22 cellular contexts compared by ENCODE assay signal in the genomic region with DNA sequence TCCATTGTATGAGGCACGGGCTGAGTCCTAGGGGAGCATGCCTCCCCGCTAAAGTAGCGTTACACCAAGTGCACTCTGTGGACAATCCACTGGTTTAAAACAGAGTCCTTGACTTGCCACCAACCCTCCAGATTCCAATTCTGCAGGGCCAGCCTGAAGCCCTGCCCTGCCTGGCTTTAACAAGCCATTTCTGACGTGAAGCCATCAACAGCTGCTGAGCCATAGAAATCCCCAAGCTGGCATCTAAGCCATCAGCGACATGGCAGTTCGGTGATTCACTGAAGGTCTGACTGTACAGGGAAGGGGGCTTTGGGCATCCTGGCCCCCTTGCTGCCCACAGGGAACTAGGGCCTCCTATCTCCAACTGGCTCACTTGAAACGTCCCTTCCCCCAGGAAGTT.
"Had no signal": no experiment of that assay in that cellular context is flagged by ENCODE, and none has a peak within 500 bp of the region (broad histone marks: within the 10 kb centered on the region; RNA-seq: fewer than 3 reads in every experiment).

No MANE protein-coding gene starts in this region.

- H3K27ac ChIP-seq: hepatocyte, ovary, suprapubic skin, thyroid gland, upper lobe of left lung, vagina had no signal

- DNase-seq: dermis blood vessel endothelial cell; foreskin melanocyte; head of caudate nucleus; kidney; left colon; left ventricle myocardium superior; mesendoderm; naive thymus-derived CD8-positive, alpha-beta T cell; nucleus accumbens; ovary; right cardiac atrium; stimulated activated CD4-positive, alpha-beta T cell treated with anti-CD3 and anti-CD28 coated beads, Interleukin-4, amount 100 ng/mL, for 1 hour; stimulated activated CD8-positive, alpha-beta memory T cell treated with anti-CD3 and anti-CD28 coated beads, Interleukin-4, amount 100 ng/mL, for 48 hours; stimulated activated naive CD8-positive, alpha-beta T cell treated with anti-CD3 and anti-CD28 coated beads, Interleukin-15, Interleukin-2, amounts not matched to agents 100 U/mL and 50 U/mL, for 24 hours; thyroid gland; upper lobe of left lung had no signal

- H3K4me2 ChIP-seq: hepatocyte, smooth muscle cell had no signal

- H3K79me2 ChIP-seq: hepatocyte had no signal

- H3K4me3 ChIP-seq: hepatocyte, lung, ovary, smooth muscle cell, suprapubic skin, thyroid gland, upper lobe of left lung, vagina had no signal

- H3K4me1 ChIP-seq: thyroid gland had no signal

- H3K27me3 ChIP-seq: hepatocyte, ovary, suprapubic skin, thyroid gland, upper lobe of left lung, vagina had no signal

- H3K9me3 ChIP-seq: ovary, suprapubic skin, thyroid gland, upper lobe of left lung, vagina had no signal

- H3K36me3 ChIP-seq: ovary, suprapubic skin, thyroid gland, upper lobe of left lung, vagina had no signal

- H2AFZ ChIP-seq: hepatocyte had no signal

- ATAC-seq: left colon; left ventricle myocardium superior; naive thymus-derived CD8-positive, alpha-beta T cell; right cardiac atrium; stimulated activated effector memory CD8-positive, alpha-beta T cell treated with anti-CD3 and anti-CD28 coated beads, Interleukin-12 subunit alpha, Interleukin-12 subunit beta, amount 100 ng/mL, for 72 hours; stimulated activated naive CD8-positive, alpha-beta T cell treated with anti-CD3 and anti-CD28 coated beads, Interleukin-15, Interleukin-2, amounts not matched to agents 100 U/mL and 50 U/mL, for 24 hours had no signal
